In genomic region chr5:128060644-128061388, GRCh38 we compare ENCODE assay signal across 24 cellular contexts.
"Had no signal": no experiment of that assay in that cellular context is flagged by ENCODE, and none has a peak within 500 bp of the region (broad histone marks: within the 10 kb centered on the region; RNA-seq: fewer than 3 reads in every experiment).

No MANE protein-coding gene starts in this region.

- H3K27me3 Mint-ChIP-seq: naive thymus-derived CD4-positive, alpha-beta T cell; stimulated activated memory B cell treated with anti-CD40 and anti-IgM and Interleukin-4, amounts not matched to agents 10 μg/mL and 1 μg/mL and 100 μg/mL, for 72 hours; stimulated activated naive CD8-positive, alpha-beta T cell treated with anti-CD3 and anti-CD28 coated beads, Interleukin-15, Interleukin-2, amounts not matched to agents 100 ng/mL and 50 ng/mL, for 24 hours had no signal

- DNase-seq: dorsolateral prefrontal cortex; effector CD4-positive, alpha-beta T cell; foreskin fibroblast; heart left ventricle; left cardiac atrium; left ventricle myocardium superior; mesenchymal stem cell; naive thymus-derived CD4-positive, alpha-beta T cell; nucleus accumbens; sigmoid colon; stimulated activated CD4-positive, alpha-beta T cell treated with anti-CD3 and anti-CD28 coated beads, Interleukin-2, amount 100 ng/mL, for 24 hours; stimulated activated CD4-positive, alpha-beta T cell treated with anti-CD3 and anti-CD28 coated beads, Interleukin-4, amount 100 ng/mL, for 24 hours; transverse colon had no signal

- H3K36me3 ChIP-seq: prostate gland, sigmoid colon, suprapubic skin, transverse colon had no signal

- ATAC-seq: esophagus mucosa; gastroesophageal sphincter; heart left ventricle; left cardiac atrium; left ventricle myocardium superior; naive thymus-derived CD4-positive, alpha-beta T cell; stimulated activated memory B cell treated with anti-CD40 and anti-IgM and Interleukin-4, amounts not matched to agents 10 μg/mL and 1 μg/mL and 100 μg/mL, for 72 hours had no signal

- H3K27ac Mint-ChIP-seq: mesothelial cell of epicardium; nephron; stimulated activated memory B cell treated with anti-CD40 and anti-IgM and Interleukin-4, amounts not matched to agents 10 μg/mL and 1 μg/mL and 100 μg/mL, for 72 hours; stimulated activated naive CD8-positive, alpha-beta T cell treated with anti-CD3 and anti-CD28 coated beads, Interleukin-15, Interleukin-2, amounts not matched to agents 100 ng/mL and 50 ng/mL, for 24 hours had no signal

- H3K4me3 Mint-ChIP-seq: mesothelial cell of epicardium; naive thymus-derived CD4-positive, alpha-beta T cell; nephron; stimulated activated memory B cell treated with anti-CD40 and anti-IgM and Interleukin-4, amounts not matched to agents 10 μg/mL and 1 μg/mL and 100 μg/mL, for 72 hours; stimulated activated naive CD8-positive, alpha-beta T cell treated with anti-CD3 and anti-CD28 coated beads, Interleukin-15, Interleukin-2, amounts not matched to agents 100 ng/mL and 50 ng/mL, for 24 hours had no signal

- H3K27me3 ChIP-seq: dorsolateral prefrontal cortex, gastroesophageal sphincter, heart left ventricle, hepatocyte, right atrium auricular region, sigmoid colon, suprapubic skin, transverse colon had no signal

- H3K4me3 ChIP-seq: dorsolateral prefrontal cortex, gastroesophageal sphincter, heart left ventricle, hepatocyte, lung, prostate gland, right atrium auricular region, sigmoid colon, suprapubic skin, transverse colon had no signal

- H3K4me1 ChIP-seq: prostate gland, right atrium auricular region, suprapubic skin had no signal

- H3K4me1 Mint-ChIP-seq: nephron had no signal

- H3K9me3 ChIP-seq: gastroesophageal sphincter, heart left ventricle, prostate gland, right atrium auricular region, sigmoid colon, suprapubic skin, transverse colon had no signal

- H3K9me3 Mint-ChIP-seq: mesothelial cell of epicardium; nephron; stimulated activated memory B cell treated with anti-CD40 and anti-IgM and Interleukin-4, amounts not matched to agents 10 μg/mL and 1 μg/mL and 100 μg/mL, for 72 hours; stimulated activated naive CD8-positive, alpha-beta T cell treated with anti-CD3 and anti-CD28 coated beads, Interleukin-15, Interleukin-2, amounts not matched to agents 100 ng/mL and 50 ng/mL, for 24 hours had no signal

- H3K27ac ChIP-seq: dorsolateral prefrontal cortex, heart left ventricle, hepatocyte, prostate gland, right atrium auricular region, suprapubic skin had no signal
